In the genomic region with DNA sequence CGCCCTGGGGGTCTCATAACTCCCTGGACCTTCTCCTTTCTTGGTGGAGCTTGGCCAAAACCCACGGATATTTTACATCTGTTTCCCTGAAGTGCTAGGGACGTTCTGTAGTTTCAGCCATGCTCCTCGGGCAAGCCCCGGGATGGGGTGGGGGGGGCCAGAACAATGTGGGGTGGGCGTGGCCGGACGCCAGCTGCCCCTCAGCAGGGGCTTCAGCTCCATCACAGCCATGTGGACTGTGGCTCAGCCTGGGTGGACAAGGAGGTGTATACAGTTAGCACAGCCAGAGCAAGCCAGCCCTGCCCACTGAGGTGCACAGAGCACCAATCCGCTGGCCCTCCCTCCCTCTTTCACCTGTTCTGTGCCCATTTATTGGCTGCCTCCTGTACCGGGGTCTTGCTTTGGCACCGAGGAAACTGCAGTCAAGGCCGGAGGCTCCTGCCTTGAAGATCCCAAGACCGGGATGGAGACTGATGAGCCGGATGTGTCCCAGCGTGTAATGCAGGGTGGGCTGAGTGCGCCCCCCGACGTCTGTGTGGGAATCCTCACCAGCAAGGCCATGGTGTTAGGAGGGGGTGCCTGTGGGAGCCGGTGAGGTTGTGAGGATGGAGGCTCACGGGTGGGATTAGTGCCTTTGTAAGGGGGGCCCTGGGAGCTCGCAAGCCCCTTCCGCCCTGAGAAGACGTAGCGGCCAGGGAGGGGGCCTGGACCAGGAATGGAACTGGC, we compare ENCODE assay signal across 14 cellular contexts. TPM values are rescaled to one million over a fixed set of nuclear protein-coding genes. Genes with fewer than 3 reads are reported as not detected.
DNase-seq lines count a peak whose midpoint lies in the region; ATAC-seq, FAIRE-seq and TF ChIP-seq lines count a peak whose summit lies in the region.
"Had no signal": no experiment of that assay in that cellular context is flagged by ENCODE, and none has a peak within 500 bp of the region (broad histone marks: within the 10 kb centered on the region; RNA-seq: fewer than 3 reads in every experiment).

No MANE protein-coding gene starts in this region.

- no peak overlapping the region for H3K27ac ChIP-seq in H1 (ENCODE audit: low read depth, low read length)
- no peak overlapping the region for H3K27ac ChIP-seq in lower lobe of right lung
- H3K27ac ChIP-seq in Peyer's patch = no peak overlapping the region
- H3K27ac ChIP-seq: breast epithelium had no signal

- no peak for FAIRE-seq in H1 (lab: Jason Lieb, UNC)

- no peaks in the 10 kb centered on the region for H3K9me3 ChIP-seq in H1 (ENCODE audit: insufficient read depth in 2 of 2, low read depth in 1 of 2, low read length in 1 of 2)
- H3K9me3 ChIP-seq in lower lobe of right lung = no peaks in the 10 kb centered on the region
- no peaks in the 10 kb centered on the region for H3K9me3 ChIP-seq in Peyer's patch
- H3K9me3 ChIP-seq: breast epithelium had no signal

- no peaks in the 10 kb centered on the region for H3K36me3 Mint-ChIP-seq in stimulated activated naive B cell treated with anti-CD40 and anti-IgM and Interleukin-4, amounts not matched to agents 10 μg/mL and 1 μg/mL and 100 μg/mL, for 72 hours
- H3K36me3 Mint-ChIP-seq: CD8-positive, alpha-beta T cell had no signal

- H3K4me3 Mint-ChIP-seq in stimulated activated naive B cell treated with anti-CD40 and anti-IgM and Interleukin-4, amounts not matched to agents 10 μg/mL and 1 μg/mL and 100 μg/mL, for 72 hours = no peak overlapping the region
- H3K4me3 Mint-ChIP-seq: CD8-positive, alpha-beta T cell; T-helper 17 cell had no signal

- H3K27me3 ChIP-seq in H1 (replicated peaks in 1 of 4; ENCODE audit: control insufficient read depth in 3 of 4, extremely low read depth in 1 of 4, insufficient read depth in 3 of 4, low read length in 3 of 4) = no peaks in the 10 kb centered on the region; a peak in 1 of 7 replicates
- H3K27me3 ChIP-seq in lower lobe of right lung (ENCODE audit: low read depth) = no peaks in the 10 kb centered on the region
- no peaks in the 10 kb centered on the region for H3K27me3 ChIP-seq in Peyer's patch
- H3K27me3 ChIP-seq: breast epithelium had no signal

- H3K79me1 ChIP-seq in H1 (ENCODE audit: low read depth, low read length) = no peaks in the 10 kb centered on the region

- H2AK5ac ChIP-seq in H1 (ENCODE audit: low read depth, low read length) = no peak overlapping the region

- peak; percentile 33; the same call in 1 of the 2 replicates for TF ChIP-seq CTCF in AG10803 (conservative IDR thresholded peaks at IDR 0.05; ENCODE audit: low read length)
- peak; percentile 36 for TF ChIP-seq CTCF in HFF-Myc (IDR thresholded peaks at IDR 0.05; ENCODE audit: low read depth, low read length, missing control alignments)
- peak in 2 of 3 experiments; percentile 59 to 67; a peak in 3 of 4 replicates for TF ChIP-seq CTCF in H1 (IDR thresholded peaks at IDR 0.05; ENCODE audit: control extremely low read depth in 1 of 3, insufficient read depth in 1 of 3, low read depth in 1 of 3, low read length in 3 of 3)
- peak; percentile 23 for TF ChIP-seq CTCF in lower lobe of right lung (IDR thresholded peaks at IDR 0.05)
- peak in 1 of 6 experiments; percentile 5 for TF ChIP-seq CTCF in Peyer's patch (IDR thresholded peaks at IDR 0.05)

- ATAC-seq in lower lobe of right lung = peak in 1 of 2 donors; percentile 41
- ATAC-seq in stimulated activated naive B cell treated with anti-CD40 and anti-IgM and Interleukin-4, amounts not matched to agents 10 μg/mL and 1 μg/mL and 100 μg/mL, for 72 hours (replicated peaks) = no peak
- ATAC-seq: CD8-positive, alpha-beta T cell; PC-3; T-helper 17 cell had no signal

- no peak overlapping the region for H2BK5ac ChIP-seq in H1 (ENCODE audit: low read depth, low read length)

- no peak overlapping the region for H3K23ac ChIP-seq in H1 (ENCODE audit: insufficient read length)

- no peaks in the 10 kb centered on the region for H4K20me1 ChIP-seq in H1 (replicated peaks in 1 of 2; ENCODE audit: control insufficient read depth in 1 of 2, insufficient read depth in 2 of 2, low read length in 2 of 2)

- no peak overlapping the region for H4K91ac ChIP-seq in H1 (replicated peaks; ENCODE audit: insufficient read length, low read length)

- TF ChIP-seq POLR2A in H1 (IDR thresholded peaks at IDR 0.05; ENCODE audit: control extremely low read depth in 1 of 2, low read depth in 2 of 2, low read length in 2 of 2) = no peak
- TF ChIP-seq POLR2A in Peyer's patch (IDR thresholded peaks at IDR 0.05) = no peak

- no peak overlapping the region for H2AFZ ChIP-seq in H1 (ENCODE audit: low read length)

- H3K14ac ChIP-seq in H1 (ENCODE audit: insufficient read length) = no peak overlapping the region

- H3K27ac Mint-ChIP-seq in stimulated activated naive B cell treated with anti-CD40 and anti-IgM and Interleukin-4, amounts not matched to agents 10 μg/mL and 1 μg/mL and 100 μg/mL, for 72 hours = no peak overlapping the region
- H3K27ac Mint-ChIP-seq: CD8-positive, alpha-beta T cell; T-helper 17 cell had no signal

- H3K9me3 Mint-ChIP-seq in stimulated activated naive B cell treated with anti-CD40 and anti-IgM and Interleukin-4, amounts not matched to agents 10 μg/mL and 1 μg/mL and 100 μg/mL, for 72 hours = no peaks in the 10 kb centered on the region
- H3K9me3 Mint-ChIP-seq: CD8-positive, alpha-beta T cell had no signal

- no peak overlapping the region for H2BK15ac ChIP-seq in H1 (ENCODE audit: low read length)

- intact Hi-C loops in lower lobe of right lung (cut with DNase I) = no loop called here

- H2BK120ac ChIP-seq in H1 (replicated peaks; ENCODE audit: low read depth, low read length) = no peak overlapping the region

- 79% methylated on average over 22 of the region's 24 CpGs; no CpG with 5 or more reads in 1 of the 2 experiments for WGBS in H1 (ENCODE audit: extremely low coverage in 1 of 2, insufficient coverage in 1 of 2, insufficient read length in 1 of 2, insufficient replicate concordance in 2 of 2, low coverage in 1 of 2, low lambda C conversion rate in 2 of 2, missing lambda C conversion rate in 1 of 2), 2 experiments

- CTCF ChIA-PET in H1 (lab: Charles Lee; ENCODE audit: partially characterized antibody) = interaction anchor here (0.7 to 1.2 kb wide), 6 partner anchors 9 to 115 kb away, joined by 3 to 6 read pairs (median 3); no protein-coding TSS in a partner anchor

- H3K4me1 ChIP-seq in H1 (replicated peaks in 1 of 4; ENCODE audit: control insufficient read depth in 3 of 4, insufficient read depth in 4 of 4, low read length in 3 of 4) = no peaks in the 10 kb centered on the region; a peak in 3 of 7 replicates
- H3K4me1 ChIP-seq in lower lobe of right lung = peaks cover 4% of the 10 kb centered on the region
- H3K4me1 ChIP-seq in Peyer's patch = no peaks in the 10 kb centered on the region
- H3K4me1 ChIP-seq: breast epithelium had no signal

- H3K4me2 ChIP-seq in H1 (ENCODE audit: insufficient read depth in 1 of 2, low read depth in 2 of 2, low read length in 2 of 2) = no peak overlapping the region

- no peak overlapping the region for H2BK20ac ChIP-seq in H1 (ENCODE audit: low read length)

- no peaks in the 10 kb centered on the region for H3K4me1 Mint-ChIP-seq in stimulated activated naive B cell treated with anti-CD40 and anti-IgM and Interleukin-4, amounts not matched to agents 10 μg/mL and 1 μg/mL and 100 μg/mL, for 72 hours
- H3K4me1 Mint-ChIP-seq: T-helper 17 cell had no signal

- H3K18ac ChIP-seq in H1 (ENCODE audit: extremely low read depth, low read length) = no peak overlapping the region

- H3K23me2 ChIP-seq in H1 (ENCODE audit: low read depth, low read length) = no peaks in the 10 kb centered on the region

- no peak for TF ChIP-seq EP300 in H1 (IDR thresholded peaks at IDR 0.05; ENCODE audit: borderline replicate concordance in 1 of 2, low read depth in 2 of 2, low read length in 2 of 2)

- DNase-seq in AG10803 (ENCODE audit: low read depth) = peak; percentile 15
- no peak for DNase-seq in HFF-Myc (ENCODE audit: extremely low read depth, low read depth)
- DNase-seq in H1 (ENCODE audit: low read depth in 1 of 2, low spot score in 2 of 2) = no peak
- DNase-seq in lower lobe of right lung = peak; percentile 50
- DNase-seq in stimulated activated naive B cell treated with anti-CD40 and anti-IgM and Interleukin-4, amounts not matched to agents 10 μg/mL and 1 μg/mL and 100 μg/mL, for 72 hours = no peak
- DNase-seq in Peyer's patch = no peak
- DNase-seq in midbrain (lab: John Stamatoyannopoulos, UW) = no peak
- DNase-seq in NCI-H345 (lab: John Stamatoyannopoulos, UW) = no peak
- DNase-seq: activated CD4-positive, alpha-beta T cell treated with anti-CD3 and anti-CD28 coated beads, Interleukin-2, amount 50 U/mL, for 1 hour; activated gamma-delta T cell; CD8-positive, alpha-beta T cell; PC-3; T-helper 17 cell had no signal

- peak; percentile 79 to 88 for TF ChIP-seq RAD21 in H1 (IDR thresholded peaks at IDR 0.05 in 1 of 2, conservative IDR thresholded peaks at IDR 0.05 in 1 of 2; ENCODE audit: low read depth in 2 of 2, low read length in 2 of 2)

- H3K36me3 ChIP-seq in H1 (ENCODE audit: control insufficient read depth in 2 of 4, insufficient read depth in 4 of 4, low read length in 3 of 4) (no peaks in the 10 kb centered on the region; a peak in 1 of 8 replicates), lower lobe of right lung (no peaks in the 10 kb centered on the region), Peyer's patch (no peaks in the 10 kb centered on the region)
- H3K36me3 ChIP-seq: breast epithelium had no signal

- H3K56ac ChIP-seq in H1 (replicated peaks; ENCODE audit: insufficient read length, low read depth, low read length) = no peak overlapping the region

- H2BK12ac ChIP-seq in H1 (ENCODE audit: low read depth, low read length) = 0 out of 2 replicates have a peak overlapping the region, but pooled peaks have one; percentile 43

- H3K4me3 ChIP-seq in AG10803 (ENCODE audit: low read length) (no peak overlapping the region), HFF-Myc (replicated peaks; ENCODE audit: low read depth, low read length) (no peak overlapping the region), H1 (ENCODE audit: extremely low read depth in 1 of 4, insufficient read depth in 2 of 4, low read depth in 3 of 4, low read length in 4 of 4) (no peak overlapping the region), lower lobe of right lung (no peak overlapping the region), Peyer's patch (no peak overlapping the region)
- H3K4me3 ChIP-seq: breast epithelium had no signal

- no peaks in the 10 kb centered on the region for H3K79me2 ChIP-seq in H1 (ENCODE audit: control insufficient read depth in 1 of 2, insufficient read depth in 2 of 2, low read length in 2 of 2)

- H3K9ac ChIP-seq in H1 (replicated peaks in 1 of 4; ENCODE audit: extremely low read depth in 1 of 4, low read depth in 3 of 4, low read length in 3 of 4) = no peak overlapping the region

- no peaks in the 10 kb centered on the region for H3K27me3 Mint-ChIP-seq in stimulated activated naive B cell treated with anti-CD40 and anti-IgM and Interleukin-4, amounts not matched to agents 10 μg/mL and 1 μg/mL and 100 μg/mL, for 72 hours
- H3K27me3 Mint-ChIP-seq: T-helper 17 cell had no signal

- peak overlapping the region; percentile 59; the same call in 1 of the 2 replicates for H4K8ac ChIP-seq in H1 (ENCODE audit: extremely low read depth, insufficient read depth, low read length)

- peak overlapping the region; percentile 23 for H4K5ac ChIP-seq in H1 (ENCODE audit: insufficient read length, low read depth, low read length)

- POLR2A ChIA-PET in H1 (lab: Charles Lee; ENCODE audit: partially characterized antibody) = no interaction called here

- no peak overlapping the region for H3K4ac ChIP-seq in H1 (replicated peaks; ENCODE audit: insufficient read length, low read depth, low read length)

RNA-seq across cellular contexts. Expression of gene FRMD1, which starts 28.0 kb away (rescaled TPM):
- not detected in 2 replicates for total RNA-seq in H1 (2021; fragmentation: NEBNext Ultra II Directional; extraction: Animal tissue kit (Norgen Biotek cat#: 25700))
- polyA plus RNA-seq in H1 (2011; rRNA removed) = 0.36 and 0.69 TPM in 2 replicates
- polyA plus RNA-seq in H1 (2011; cell fraction: cytosol; rRNA removed) = 0.34 TPM
- 1.5 TPM for polyA plus RNA-seq in H1 (2011; cell fraction: nucleus; rRNA removed)
- 0.21 to 0.45 TPM (median 0.37 TPM) in 4 replicates for polyA plus RNA-seq in H1 (2012, experiment 1 of 2)
- 0.13 TPM for polyA plus RNA-seq in H1 (2012, experiment 2 of 2)
- 0.06 TPM for polyA plus RNA-seq in H1 (2013, experiment 1 of 2)
- polyA plus RNA-seq in H1 (2013, experiment 2 of 2) = 0.07 TPM
- 0.22 and 0.24 TPM in 2 replicates for polyA minus RNA-seq in H1 (2011; rRNA and poly(A)+ RNA removed)
- not detected for polyA minus RNA-seq in H1 (2011; cell fraction: cytosol; rRNA and poly(A)+ RNA removed)
- 0.50 TPM for polyA minus RNA-seq in H1 (2011; cell fraction: nucleus; rRNA and poly(A)+ RNA removed)
- total RNA-seq in lower lobe of right lung (not detected), Peyer's patch (10 to 100 TPM in 3 of 4 donors, 1 to 10 TPM in 1; 1.7 to 28.7 (median 15.7) TPM)
- total RNA-seq: CD8-positive, alpha-beta T cell; PC-3; T-helper 17 cell had no signal

RNA-seq across cellular contexts. Expression of gene KIF25, which starts 53.6 kb away (rescaled TPM):
- 2.0 and 2.3 TPM in 2 replicates for total RNA-seq in H1 (2021; fragmentation: NEBNext Ultra II Directional; extraction: Animal tissue kit (Norgen Biotek cat#: 25700))
- polyA plus RNA-seq in H1 (2011; rRNA removed) = 1.5 and 2.5 TPM in 2 replicates
- polyA plus RNA-seq in H1 (2011; cell fraction: cytosol; rRNA removed) = 2.2 TPM
- polyA plus RNA-seq in H1 (2011; cell fraction: nucleus; rRNA removed) = 4.5 TPM
- polyA plus RNA-seq in H1 (2012, experiment 1 of 2) = 1.4 to 3.0 TPM (median 1.6 TPM) in 4 replicates
- 0.39 TPM for polyA plus RNA-seq in H1 (2012, experiment 2 of 2)
- polyA plus RNA-seq in H1 (2013, experiment 1 of 2) = 0.91 TPM
- polyA plus RNA-seq in H1 (2013, experiment 2 of 2) = 1.2 TPM
- polyA minus RNA-seq in H1 (2011; rRNA and poly(A)+ RNA removed) = 0.60 and 2.0 TPM in 2 replicates
- polyA minus RNA-seq in H1 (2011; cell fraction: cytosol; rRNA and poly(A)+ RNA removed) = 1.0 TPM
- polyA minus RNA-seq in H1 (2011; cell fraction: nucleus; rRNA and poly(A)+ RNA removed) = 1.1 TPM
- total RNA-seq in lower lobe of right lung (0.56 TPM), Peyer's patch (not detected)
- total RNA-seq: PC-3, T-helper 17 cell had no signal

Comparison
In these comparisons a context has a peak if more than half of its experiments do, and no peak if none do; other contexts are left out.
1. DNase-seq: peak in AG10803 (single experiment) and lower lobe of right lung (single experiment); none in HFF-Myc (single experiment), H1 (0 of 2), stimulated activated naive B cell treated with anti-CD40 and anti-IgM and Interleukin-4, amounts not matched to agents 10 μg/mL and 1 μg/mL and 100 μg/mL, for 72 hours (single experiment), Peyer's patch (0 of 3), midbrain (single experiment) and NCI-H345 (single experiment).